ENCODE assay signal across 1 cellular context in the genomic region with DNA sequence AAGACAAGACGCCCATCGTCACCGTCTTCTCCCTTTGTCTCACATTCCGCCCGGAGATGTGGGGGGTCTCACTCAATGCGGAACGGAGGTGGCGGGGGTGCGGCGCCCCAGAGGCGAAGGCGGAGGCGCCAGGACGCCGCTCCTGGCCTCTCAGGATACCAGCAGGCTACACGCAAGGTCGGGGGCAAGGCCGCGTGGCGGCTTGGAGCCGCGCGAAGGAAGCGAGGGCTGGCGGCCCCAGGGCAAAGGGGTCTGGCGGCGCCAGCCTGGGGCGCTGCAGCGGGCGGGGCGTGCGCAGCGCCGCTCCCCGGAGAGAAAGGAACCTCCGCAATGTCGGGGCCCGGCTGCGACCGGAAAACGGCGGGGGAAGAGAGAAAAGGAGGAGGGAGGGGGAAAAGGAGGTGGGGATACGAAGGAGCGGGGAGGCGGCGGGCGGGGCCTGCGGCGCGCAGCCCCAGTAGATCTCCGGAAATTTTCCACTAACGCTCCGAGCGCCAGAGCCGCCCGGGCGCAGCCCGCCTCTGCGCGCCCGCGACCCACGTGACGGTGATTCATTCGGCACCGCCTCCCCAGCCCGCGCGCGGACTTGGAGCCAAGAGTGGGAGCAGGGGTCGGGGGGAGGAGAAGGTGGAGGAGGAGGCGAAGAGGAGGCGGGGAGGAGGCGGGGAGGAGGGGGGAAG.
TF ChIP-seq lines count a peak whose summit lies in the region.

No MANE protein-coding gene starts in this region.

TF ChIP-seq in HEK293, 187 proteins besides CTCF, POLR2A, EP300 and RAD21 (continued from another document and continues in another):
- TF ChIP-seq ZBTB44 (tag by site-specific recombination; IDR thresholded peaks at IDR 0.05) (0 out of 2 replicates have a peak, but pooled peaks have one; percentile 17), ZBTB11 (tag by site-specific recombination; conservative IDR thresholded peaks at IDR 0.05; ENCODE audit: low read depth) (peak; percentile 74), KLF10 (tag by site-specific recombination; IDR thresholded peaks at IDR 0.05) (peak; percentile 31), ZNF580 (tag by site-specific recombination; IDR thresholded peaks at IDR 0.05) (no peak), MYNN (tag by site-specific recombination; IDR thresholded peaks at IDR 0.05; ENCODE audit: borderline replicate concordance) (no peak), ZNF324 (tag by site-specific recombination; IDR thresholded peaks at IDR 0.05) (0 out of 2 replicates have a peak, but pooled peaks have one; percentile 72), ZNF138 (tag by site-specific recombination; IDR thresholded peaks at IDR 0.05; ENCODE audit: borderline replicate concordance) (no peak), ZNF561 (tag by site-specific recombination; IDR thresholded peaks at IDR 0.05; ENCODE audit: borderline replicate concordance) (peak; percentile 94; the same call in 1 of the 2 replicates), SP7 (tag by site-specific recombination; IDR thresholded peaks at IDR 0.05) (no peak), MZF1 (tag by site-specific recombination; IDR thresholded peaks at IDR 0.05; ENCODE audit: borderline replicate concordance) (peak; percentile 39; the same call in 1 of the 2 replicates), ZBTB17 (tag by site-specific recombination; IDR thresholded peaks at IDR 0.05) (peak; percentile 84), ZNF596 (tag by site-specific recombination; IDR thresholded peaks at IDR 0.05) (0 out of 2 replicates have a peak, but pooled peaks have one; percentile 31), GLIS1 (tag by site-specific recombination; IDR thresholded peaks at IDR 0.05) (peak; percentile 64), ZNF660 (tag by site-specific recombination; IDR thresholded peaks at IDR 0.05) (peak; percentile 92), ZSCAN23 (tag by site-specific recombination; IDR thresholded peaks at IDR 0.05) (no peak), HOXC10 (CRISPR knock-in tag; IDR thresholded peaks at IDR 0.05) (0 out of 2 replicates have a peak, but pooled peaks have one; percentile 22), ZNF837 (tag by site-specific recombination; IDR thresholded peaks at IDR 0.05) (no peak), EGR2 (tag by site-specific recombination; IDR thresholded peaks at IDR 0.05; ENCODE audit: low read depth) (peak; percentile 98), PRDM4 (tag by site-specific recombination; IDR thresholded peaks at IDR 0.05) (no peak), ZNF433 (tag by site-specific recombination; IDR thresholded peaks at IDR 0.05; ENCODE audit: low read depth) (no peak), ZNF629 (tag by site-specific recombination; IDR thresholded peaks at IDR 0.05) (peak; percentile 61; the same call in 1 of the 2 replicates), ZNF174 (tag by site-specific recombination; IDR thresholded peaks at IDR 0.05) (no peak), ZNF223 (tag by site-specific recombination; IDR thresholded peaks at IDR 0.05) (no peak), SALL2 (tag by site-specific recombination; IDR thresholded peaks at IDR 0.05; ENCODE audit: borderline replicate concordance) (no peak), SP3 (tag by site-specific recombination; IDR thresholded peaks at IDR 0.05) (peak; percentile 92), ZFHX2 (tag by site-specific recombination; conservative IDR thresholded peaks at IDR 0.05) (peak; percentile 99), WT1 (tag by site-specific recombination; IDR thresholded peaks at IDR 0.05) (peak; percentile 78), ZNF776 (tag by site-specific recombination; IDR thresholded peaks at IDR 0.05; ENCODE audit: borderline replicate concordance) (no peak), SP2 (tag by site-specific recombination; IDR thresholded peaks at IDR 0.05) (peak; percentile 91), IKZF3 (tag by site-specific recombination; IDR thresholded peaks at IDR 0.05) (peak; percentile 87)
- TF ChIP-seq, protein P1, sequence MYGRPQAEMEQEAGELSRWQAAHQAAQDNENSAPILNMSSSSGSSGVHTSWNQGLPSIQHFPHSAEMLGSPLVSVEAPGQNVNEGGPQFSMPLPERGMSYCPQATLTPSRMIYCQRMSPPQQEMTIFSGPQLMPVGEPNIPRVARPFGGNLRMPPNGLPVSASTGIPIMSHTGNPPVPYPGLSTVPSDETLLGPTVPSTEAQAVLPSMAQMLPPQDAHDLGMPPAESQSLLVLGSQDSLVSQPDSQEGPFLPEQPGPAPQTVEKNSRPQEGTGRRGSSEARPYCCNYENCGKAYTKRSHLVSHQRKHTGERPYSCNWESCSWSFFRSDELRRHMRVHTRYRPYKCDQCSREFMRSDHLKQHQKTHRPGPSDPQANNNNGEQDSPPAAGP (tag by site-specific recombination; IDR thresholded peaks at IDR 0.05) = no peak
- TF ChIP-seq, protein P2, sequence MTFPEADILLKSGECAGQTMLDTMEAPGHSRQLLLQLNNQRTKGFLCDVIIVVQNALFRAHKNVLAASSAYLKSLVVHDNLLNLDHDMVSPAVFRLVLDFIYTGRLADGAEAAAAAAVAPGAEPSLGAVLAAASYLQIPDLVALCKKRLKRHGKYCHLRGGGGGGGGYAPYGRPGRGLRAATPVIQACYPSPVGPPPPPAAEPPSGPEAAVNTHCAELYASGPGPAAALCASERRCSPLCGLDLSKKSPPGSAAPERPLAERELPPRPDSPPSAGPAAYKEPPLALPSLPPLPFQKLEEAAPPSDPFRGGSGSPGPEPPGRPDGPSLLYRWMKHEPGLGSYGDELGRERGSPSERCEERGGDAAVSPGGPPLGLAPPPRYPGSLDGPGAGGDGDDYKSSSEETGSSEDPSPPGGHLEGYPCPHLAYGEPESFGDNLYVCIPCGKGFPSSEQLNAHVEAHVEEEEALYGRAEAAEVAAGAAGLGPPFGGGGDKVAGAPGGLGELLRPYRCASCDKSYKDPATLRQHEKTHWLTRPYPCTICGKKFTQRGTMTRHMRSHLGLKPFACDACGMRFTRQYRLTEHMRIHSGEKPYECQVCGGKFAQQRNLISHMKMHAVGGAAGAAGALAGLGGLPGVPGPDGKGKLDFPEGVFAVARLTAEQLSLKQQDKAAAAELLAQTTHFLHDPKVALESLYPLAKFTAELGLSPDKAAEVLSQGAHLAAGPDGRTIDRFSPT (tag by site-specific recombination; IDR thresholded peaks at IDR 0.05) = peak; percentile 71; the same call in 1 of the 2 replicates
- TF ChIP-seq, protein P3, sequence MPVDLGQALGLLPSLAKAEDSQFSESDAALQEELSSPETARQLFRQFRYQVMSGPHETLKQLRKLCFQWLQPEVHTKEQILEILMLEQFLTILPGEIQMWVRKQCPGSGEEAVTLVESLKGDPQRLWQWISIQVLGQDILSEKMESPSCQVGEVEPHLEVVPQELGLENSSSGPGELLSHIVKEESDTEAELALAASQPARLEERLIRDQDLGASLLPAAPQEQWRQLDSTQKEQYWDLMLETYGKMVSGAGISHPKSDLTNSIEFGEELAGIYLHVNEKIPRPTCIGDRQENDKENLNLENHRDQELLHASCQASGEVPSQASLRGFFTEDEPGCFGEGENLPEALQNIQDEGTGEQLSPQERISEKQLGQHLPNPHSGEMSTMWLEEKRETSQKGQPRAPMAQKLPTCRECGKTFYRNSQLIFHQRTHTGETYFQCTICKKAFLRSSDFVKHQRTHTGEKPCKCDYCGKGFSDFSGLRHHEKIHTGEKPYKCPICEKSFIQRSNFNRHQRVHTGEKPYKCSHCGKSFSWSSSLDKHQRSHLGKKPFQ (tag by site-specific recombination; IDR thresholded peaks at IDR 0.05) = no peak
- TF ChIP-seq, protein P4, sequence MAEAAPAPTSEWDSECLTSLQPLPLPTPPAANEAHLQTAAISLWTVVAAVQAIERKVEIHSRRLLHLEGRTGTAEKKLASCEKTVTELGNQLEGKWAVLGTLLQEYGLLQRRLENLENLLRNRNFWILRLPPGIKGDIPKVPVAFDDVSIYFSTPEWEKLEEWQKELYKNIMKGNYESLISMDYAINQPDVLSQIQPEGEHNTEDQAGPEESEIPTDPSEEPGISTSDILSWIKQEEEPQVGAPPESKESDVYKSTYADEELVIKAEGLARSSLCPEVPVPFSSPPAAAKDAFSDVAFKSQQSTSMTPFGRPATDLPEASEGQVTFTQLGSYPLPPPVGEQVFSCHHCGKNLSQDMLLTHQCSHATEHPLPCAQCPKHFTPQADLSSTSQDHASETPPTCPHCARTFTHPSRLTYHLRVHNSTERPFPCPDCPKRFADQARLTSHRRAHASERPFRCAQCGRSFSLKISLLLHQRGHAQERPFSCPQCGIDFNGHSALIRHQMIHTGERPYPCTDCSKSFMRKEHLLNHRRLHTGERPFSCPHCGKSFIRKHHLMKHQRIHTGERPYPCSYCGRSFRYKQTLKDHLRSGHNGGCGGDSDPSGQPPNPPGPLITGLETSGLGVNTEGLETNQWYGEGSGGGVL (tag by site-specific recombination; IDR thresholded peaks at IDR 0.05) = peak; percentile 99
- TF ChIP-seq, protein P5, sequence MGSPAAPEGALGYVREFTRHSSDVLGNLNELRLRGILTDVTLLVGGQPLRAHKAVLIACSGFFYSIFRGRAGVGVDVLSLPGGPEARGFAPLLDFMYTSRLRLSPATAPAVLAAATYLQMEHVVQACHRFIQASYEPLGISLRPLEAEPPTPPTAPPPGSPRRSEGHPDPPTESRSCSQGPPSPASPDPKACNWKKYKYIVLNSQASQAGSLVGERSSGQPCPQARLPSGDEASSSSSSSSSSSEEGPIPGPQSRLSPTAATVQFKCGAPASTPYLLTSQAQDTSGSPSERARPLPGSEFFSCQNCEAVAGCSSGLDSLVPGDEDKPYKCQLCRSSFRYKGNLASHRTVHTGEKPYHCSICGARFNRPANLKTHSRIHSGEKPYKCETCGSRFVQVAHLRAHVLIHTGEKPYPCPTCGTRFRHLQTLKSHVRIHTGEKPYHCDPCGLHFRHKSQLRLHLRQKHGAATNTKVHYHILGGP (tag by site-specific recombination; IDR thresholded peaks at IDR 0.05) = no peak
- TF ChIP-seq, protein P6, sequence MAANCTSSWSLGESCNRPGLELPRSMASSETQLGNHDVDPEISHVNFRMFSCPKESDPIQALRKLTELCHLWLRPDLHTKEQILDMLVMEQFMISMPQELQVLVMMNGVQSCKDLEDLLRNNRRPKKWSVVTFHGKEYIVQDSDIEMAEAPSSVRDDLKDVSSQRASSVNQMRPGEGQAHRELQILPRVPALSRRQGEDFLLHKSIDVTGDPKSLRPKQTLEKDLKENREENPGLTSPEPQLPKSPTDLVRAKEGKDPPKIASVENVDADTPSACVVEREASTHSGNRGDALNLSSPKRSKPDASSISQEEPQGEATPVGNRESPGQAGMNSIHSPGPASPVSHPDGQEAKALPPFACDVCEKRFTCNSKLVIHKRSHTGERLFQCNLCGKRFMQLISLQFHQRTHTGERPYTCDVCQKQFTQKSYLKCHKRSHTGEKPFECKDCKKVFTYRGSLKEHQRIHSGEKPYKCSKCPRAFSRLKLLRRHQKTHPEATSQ (tag by site-specific recombination; IDR thresholded peaks at IDR 0.05) = no peak
